In genomic region chr15:25416693-25417092, GRCh38 we compare ENCODE assay signal across 12 cellular contexts. TPM values are rescaled to one million over a fixed set of nuclear protein-coding genes. Genes with fewer than 3 reads are reported as not detected.
DNase-seq lines count a peak whose midpoint lies in the region; ATAC-seq, FAIRE-seq and TF ChIP-seq lines count a peak whose summit lies in the region.
"Had no signal": no experiment of that assay in that cellular context is flagged by ENCODE, and none has a peak within 500 bp of the region (broad histone marks: within the 10 kb centered on the region; RNA-seq: fewer than 3 reads in every experiment).

No MANE protein-coding gene starts in this region.

- H3K4me3 ChIP-seq in K562, result no peak overlapping the region
- H3K4me3 ChIP-seq: BLaER1 treated with 17β-estradiol and CSF1 and Interleukin-3, amounts not matched to agents 10 nM and 100 nM; lower lobe of right lung; uterus had no signal

- no peaks in the 10 kb centered on the region for H3K36me3 Mint-ChIP-seq in natural killer cell
- H3K36me3 Mint-ChIP-seq in natural killer cell treated with Interleukin-12 subunit alpha and Interleukin-12 subunit beta and Interleukin-15 and Interleukin-18, amount 100 ng/mL, for 72 hours, result peaks cover 19% of the 10 kb centered on the region

- no peak for TF ChIP-seq RAD21 in K562 (CRISPR knock-in tag; conservative IDR thresholded peaks at IDR 0.05 in 1 of 2, IDR thresholded peaks at IDR 0.05 in 1 of 2)

- no peak for TF ChIP-seq EP300 in K562 (IDR thresholded peaks at IDR 0.05; ENCODE audit: low read length)

- no peaks in the 10 kb centered on the region for H3K9me1 ChIP-seq in K562 (ENCODE audit: control insufficient read depth, insufficient read depth, low read length)

- H3K36me3 ChIP-seq in K562 (ENCODE audit: control insufficient read depth, insufficient read depth, low read length), result peaks cover 20% of the 10 kb centered on the region
- H3K36me3 ChIP-seq: lower lobe of right lung, uterus had no signal

- no peak for DNase-seq in natural killer cell
- no peak for DNase-seq in natural killer cell treated with Interleukin-12 subunit alpha and Interleukin-12 subunit beta and Interleukin-15 and Interleukin-18, amount 100 ng/mL, for 72 hours (ENCODE audit: low spot score)
- DNase-seq in K562 (ENCODE audit: extremely low read depth in 1 of 4, low spot score in 3 of 4), result no peak
- no peak for DNase-seq in stimulated activated naive CD8-positive, alpha-beta T cell treated with anti-CD3 and anti-CD28 coated beads, Interleukin-15, amount 100 ng/mL, for 72 hours
- DNase-seq in DMS53 treated with DMSO at 0.1 percent for 48 hours (lab: John Stamatoyannopoulos, UW; ENCODE audit: unreplicated experiment), result no peak
- DNase-seq in NCI-H345 (lab: John Stamatoyannopoulos, UW), result no peak
- no peak for DNase-seq in DMS114 treated with DMSO at 0.1 percent for 48 hours (lab: John Stamatoyannopoulos, UW; ENCODE audit: unreplicated experiment)
- DNase-seq: lower lobe of right lung, OCI-M1, uterus had no signal

- H3K27ac Mint-ChIP-seq in natural killer cell, result peak overlapping the region in 1 of 2 donors; percentile 9
- H3K27ac Mint-ChIP-seq in natural killer cell treated with Interleukin-12 subunit alpha and Interleukin-12 subunit beta and Interleukin-15 and Interleukin-18, amount 100 ng/mL, for 72 hours, result no peak overlapping the region
- H3K27ac Mint-ChIP-seq in stimulated activated naive CD8-positive, alpha-beta T cell treated with anti-CD3 and anti-CD28 coated beads, Interleukin-15, amount 100 ng/mL, for 72 hours, result peak overlapping the region in 1 of 2 donors; percentile 72

- BruUV-seq in K562 (replicated peaks; lab: Mats Ljungman, UMichigan), result no TSS peak

- no peak overlapping the region for H3K4me3 Mint-ChIP-seq in natural killer cell
- H3K4me3 Mint-ChIP-seq in natural killer cell treated with Interleukin-12 subunit alpha and Interleukin-12 subunit beta and Interleukin-15 and Interleukin-18, amount 100 ng/mL, for 72 hours, result no peak overlapping the region
- H3K4me3 Mint-ChIP-seq in stimulated activated naive CD8-positive, alpha-beta T cell treated with anti-CD3 and anti-CD28 coated beads, Interleukin-15, amount 100 ng/mL, for 72 hours, result peak overlapping the region in 1 of 2 donors; percentile 13

- TF ChIP-seq CTCF in natural killer cell (IDR thresholded peaks at IDR 0.05) (no peak), K562 (IDR thresholded peaks at IDR 0.05 in 2 of 3, conservative IDR thresholded peaks at IDR 0.05 in 1 of 3; ENCODE audit: insufficient read depth in 2 of 3, low read depth in 1 of 3, low read length in 3 of 3) (no peak)

- H4K20me1 ChIP-seq in K562 (replicated peaks; ENCODE audit: control insufficient read depth, insufficient read depth, low read length), result peaks cover 4% of the 10 kb centered on the region; the same call in 1 of the 2 replicates

- H3K79me2 ChIP-seq in K562 (ENCODE audit: control insufficient read depth, insufficient read depth, low read length), result peaks cover 100% of the 10 kb centered on the region

- POLR2A ChIA-PET in K562 (lab: Yijun Ruan, JAX), result interaction anchor here (1.8 kb wide), 1 partner anchor 20 kb away, joined by 5 read pairs; no protein-coding TSS in a partner anchor

- no peak for TF ChIP-seq POLR2A in K562 (conservative IDR thresholded peaks at IDR 0.05)

- peak overlapping the region; percentile 19 to 59; a peak in 2 of 4 replicates for H3K9ac ChIP-seq in K562 (ENCODE audit: insufficient read depth in 1 of 2, low read depth in 2 of 2, low read length in 2 of 2)
- H3K9ac ChIP-seq: BLaER1 treated with 17β-estradiol and CSF1 and Interleukin-3, amounts not matched to agents 10 nM and 100 nM had no signal

- peak overlapping the region; percentile 32; the same call in 1 of the 2 replicates for H3K4me2 ChIP-seq in K562 (ENCODE audit: insufficient read depth, low read length)
- H3K4me2 ChIP-seq: BLaER1 treated with 17β-estradiol and CSF1 and Interleukin-3, amounts not matched to agents 10 nM and 100 nM had no signal

- ATAC-seq in natural killer cell, result peak in 2 of 3 donors; percentile 46 to 51
- ATAC-seq in natural killer cell treated with Interleukin-12 subunit alpha and Interleukin-12 subunit beta and Interleukin-15 and Interleukin-18, amount 100 ng/mL, for 72 hours, result no peak
- ATAC-seq in HG03354 (IDR thresholded peaks at IDR 0.05; ENCODE audit: poor library complexity, severe bottlenecking, unreplicated experiment), result peak; percentile 64
- ATAC-seq in K562, result peak; percentile 58
- peak; percentile 59 for ATAC-seq in stimulated activated naive CD8-positive, alpha-beta T cell treated with anti-CD3 and anti-CD28 coated beads, Interleukin-15, amount 100 ng/mL, for 72 hours
- ATAC-seq: lower lobe of right lung had no signal

- H3K9me3 ChIP-seq in K562 (replicated peaks; ENCODE audit: control insufficient read depth, insufficient read depth, low read depth, low read length), result no peaks in the 10 kb centered on the region
- H3K9me3 ChIP-seq: uterus had no signal

- in situ Hi-C loops in K562 (cut with MboI), result no loop called here

- intact Hi-C loops in natural killer cell (cut with micrococcal nuclease) (no loop called here), K562 (cut with micrococcal nuclease) (no loop called here)

- 41% methylated on average over 3 of the region's 3 CpGs for WGBS in K562 (ENCODE audit: insufficient coverage, low coverage, missing lambda C conversion rate)

- no peak for FAIRE-seq in K562 (lab: Jason Lieb, UNC)

- peaks cover 0 to 13% of the 10 kb centered on the region in 2 experiments; a peak in 2 of 5 replicates for H3K4me1 ChIP-seq in K562 (replicated peaks in 1 of 2; ENCODE audit: control insufficient read depth in 2 of 2, insufficient read depth in 2 of 2, low read length in 2 of 2)
- H3K4me1 ChIP-seq: uterus had no signal

- peak overlapping the region; percentile 52; the same call in 2 of the 3 replicates for H3K27ac ChIP-seq in K562 (ENCODE audit: extremely low read depth, low read depth, low read length)
- H3K27ac ChIP-seq: BLaER1 treated with 17β-estradiol and CSF1 and Interleukin-3, amounts not matched to agents 10 nM and 100 nM; lower lobe of right lung; uterus had no signal

- peaks cover 61 to 70% of the 10 kb centered on the region in 2 donors for H3K4me1 Mint-ChIP-seq in natural killer cell
- H3K4me1 Mint-ChIP-seq in natural killer cell treated with Interleukin-12 subunit alpha and Interleukin-12 subunit beta and Interleukin-15 and Interleukin-18, amount 100 ng/mL, for 72 hours (ENCODE audit: low read depth in 2 of 2), result peaks cover 52 to 55% of the 10 kb centered on the region in 2 donors
- H3K4me1 Mint-ChIP-seq in stimulated activated naive CD8-positive, alpha-beta T cell treated with anti-CD3 and anti-CD28 coated beads, Interleukin-15, amount 100 ng/mL, for 72 hours, result peaks cover 59% of the 10 kb centered on the region

- H2AFZ ChIP-seq in K562 (ENCODE audit: low read depth, low read length), result no peak overlapping the region

- H3K9me3 Mint-ChIP-seq in natural killer cell, result no peaks in the 10 kb centered on the region
- H3K9me3 Mint-ChIP-seq in natural killer cell treated with Interleukin-12 subunit alpha and Interleukin-12 subunit beta and Interleukin-15 and Interleukin-18, amount 100 ng/mL, for 72 hours, result no peaks in the 10 kb centered on the region
- H3K9me3 Mint-ChIP-seq in stimulated activated naive CD8-positive, alpha-beta T cell treated with anti-CD3 and anti-CD28 coated beads, Interleukin-15, amount 100 ng/mL, for 72 hours, result peaks cover 23 to 24% of the 10 kb centered on the region in 2 donors

- CTCF ChIA-PET in K562 (lab: Yijun Ruan, JAX; ENCODE audit: low intra/inter-chr PET ratio), result no interaction called here

- H3K27me3 ChIP-seq in K562 (ENCODE audit: control insufficient read depth in 2 of 2, insufficient read depth in 2 of 2, low read length in 2 of 2), result no peaks in the 10 kb centered on the region
- H3K27me3 ChIP-seq: BLaER1 treated with 17β-estradiol and CSF1 and Interleukin-3, amounts not matched to agents 10 nM and 100 nM; uterus had no signal

- no peaks in the 10 kb centered on the region for H3K27me3 Mint-ChIP-seq in natural killer cell (ENCODE audit: low read depth in 2 of 2)
- H3K27me3 Mint-ChIP-seq in natural killer cell treated with Interleukin-12 subunit alpha and Interleukin-12 subunit beta and Interleukin-15 and Interleukin-18, amount 100 ng/mL, for 72 hours, result no peaks in the 10 kb centered on the region
- no peaks in the 10 kb centered on the region for H3K27me3 Mint-ChIP-seq in stimulated activated naive CD8-positive, alpha-beta T cell treated with anti-CD3 and anti-CD28 coated beads, Interleukin-15, amount 100 ng/mL, for 72 hours

TF ChIP-seq in K562, 482 proteins besides CTCF, POLR2A, EP300 and RAD21:
- TF ChIP-seq NFE2L1 (tag; IDR thresholded peaks at IDR 0.05; ENCODE audit: borderline replicate concordance, low read depth), result no peak

RNA-seq across cellular contexts. Expression of gene UBE3A, which starts 22.1 kb away (rescaled TPM):
- total RNA-seq in natural killer cell (100 to 1,000 TPM; 119 to 131 (median 122) TPM), K562 (2014; rRNA removed) (43.2 and 47.0 TPM in 2 replicates), K562 (2014; rRNA removed; fragmentation: Illumina TruSeq; extraction: Trizol) (75.8 and 86.7 TPM in 2 replicates), K562 (2015; rRNA removed; fragmentation: Illumina TruSeq; extraction: Trizol) (72.8 and 76.3 TPM in 2 replicates), K562 (2021) (103 TPM in 2 replicates)
- total RNA-seq in natural killer cell treated with Interleukin-12 subunit alpha and Interleukin-12 subunit beta and Interleukin-15 and Interleukin-18, amount 100 ng/mL, for 72 hours, result 100 to 1,000 TPM; 122 to 148 TPM
- total RNA-seq in K562 (2011; cell fraction: chromatin; rRNA removed; ENCODE audit: low replicate concordance), result 55.3 and 167 TPM in 2 replicates
- 36.9 and 42.2 TPM in 2 replicates for total RNA-seq in K562 (2011; cell fraction: nucleolus; rRNA removed)
- 81.8 and 150 TPM in 2 replicates for total RNA-seq in K562 (2011; cell fraction: nucleoplasm; rRNA removed)
- polyA plus RNA-seq in K562 (2011; rRNA removed) (50.8 and 60.2 TPM in 2 replicates), K562 (2014; fragmentation: Illumina TruSeq; extraction: Trizol) (58.7 and 61.8 TPM in 2 replicates), K562 (2014; fragmentation: Nextera tagmentation; extraction: Ambion mirVana) (10 to 100 TPM; 29.3 to 30.5 TPM), K562 (2014; rRNA removed) (28.1 and 38.1 TPM in 2 replicates)
- 10.6 and 17.9 TPM in 2 replicates for polyA plus RNA-seq in K562 (2011; cell fraction: cytosol; rRNA removed)
- 49.2 and 67.7 TPM in 2 replicates for polyA plus RNA-seq in K562 (2011; cell fraction: nucleus; rRNA removed)
- polyA plus RNA-seq in K562 (2012), result 27.4 and 29.4 TPM in 2 replicates
- 139 and 163 TPM in 2 replicates for polyA minus RNA-seq in K562 (2011; rRNA and poly(A)+ RNA removed)
- polyA minus RNA-seq in K562 (2011; cell fraction: cytosol; rRNA and poly(A)+ RNA removed), result 48.4 and 56.2 TPM in 2 replicates
- 102 and 133 TPM in 2 replicates for polyA minus RNA-seq in K562 (2011; cell fraction: nucleus; rRNA and poly(A)+ RNA removed)

Comparison
In these comparisons a context has a peak if more than half of its experiments do, and no peak if none do; other contexts are left out.
1. ATAC-seq: peak in natural killer cell (2 of 3), HG03354 (single experiment), K562 (single experiment) and stimulated activated naive CD8-positive, alpha-beta T cell treated with anti-CD3 and anti-CD28 coated beads, Interleukin-15, amount 100 ng/mL, for 72 hours (single experiment); none in natural killer cell treated with Interleukin-12 subunit alpha and Interleukin-12 subunit beta and Interleukin-15 and Interleukin-18, amount 100 ng/mL, for 72 hours (0 of 2).